In genomic region chr1:161563522-161563921, GRCh38 we compare ENCODE assay signal across 11 cellular contexts. TPM values are rescaled to one million over a fixed set of nuclear protein-coding genes. Genes with fewer than 3 reads are reported as not detected.
"Had no signal": no experiment of that assay in that cellular context is flagged by ENCODE, and none has a peak within 500 bp of the region (broad histone marks: within the 10 kb centered on the region; RNA-seq: fewer than 3 reads in every experiment).

No MANE protein-coding gene starts in this region.

RNA-seq across cellular contexts. Expression of gene FCGR3A, which starts 13.9 kb away (rescaled TPM):
- total RNA-seq: activated CD4-positive, alpha-beta memory T cell treated with anti-CD3 and anti-CD28 coated beads for 36 hours; activated CD4-positive, alpha-beta T cell treated with anti-CD3 and anti-CD28 coated beads, Interleukin-2, amount 10 ng/mL, durations not matched to agents 24 days and 14 days; activated CD8-positive, alpha-beta memory T cell treated with anti-CD3 and anti-CD28 coated beads for 36 hours; activated naive CD8-positive, alpha-beta T cell treated with anti-CD3 and anti-CD28 coated beads for 36 hours; activated T-helper 1 cell treated with anti-CD3 and anti-CD28 coated beads, Interleukin-12 subunit alpha, Interleukin-12 subunit beta, Interleukin-2, Interleukin-4 antibody, amounts not matched to agents 30 ng/mL and 10 ng/mL and 1 ng/mL, durations not matched to agents 14 hours and 24 hours and 36 hours; activated T-helper 17 cell treated with anti-CD3 and anti-CD28 coated beads, Interleukin-2, amount 50 U/mL, for 72 hours; astrocyte; T-helper 1 cell treated with Interleukin-12 subunit alpha and Interleukin-12 subunit beta and Interleukin-4 antibody, amounts not matched to agents 30 ng/mL and 1 ng/mL, for 36 hours; T-helper 2 cell treated with Interferon-gamma antibody and Interleukin-4, amounts not matched to agents 100 ng/mL and 5 ng/mL, for 36 hours had no signal

RNA-seq across cellular contexts. Expression of gene FCGR2A, which starts 58.3 kb away (rescaled TPM):
- total RNA-seq: activated CD4-positive, alpha-beta T cell treated with anti-CD3 and anti-CD28 coated beads, Interleukin-2, amount 10 ng/mL, durations not matched to agents 24 days and 14 days; activated CD8-positive, alpha-beta memory T cell treated with anti-CD3 and anti-CD28 coated beads for 36 hours; activated CD8-positive, alpha-beta T cell treated with anti-CD3 and anti-CD28 coated beads for 36 hours; activated naive CD4-positive, alpha-beta T cell treated with anti-CD3 and anti-CD28 coated beads for 36 hours; activated naive CD8-positive, alpha-beta T cell treated with anti-CD3 and anti-CD28 coated beads for 36 hours; activated T-helper 1 cell treated with anti-CD3 and anti-CD28 coated beads, Interleukin-12 subunit alpha, Interleukin-12 subunit beta, Interleukin-2, Interleukin-4 antibody, amounts not matched to agents 30 ng/mL and 10 ng/mL and 1 ng/mL, durations not matched to agents 14 hours and 24 hours and 36 hours; activated T-helper 17 cell treated with anti-CD3 and anti-CD28 coated beads, Interleukin-2, amount 50 U/mL, for 72 hours; astrocyte; T-helper 1 cell treated with Interleukin-12 subunit alpha and Interleukin-12 subunit beta and Interleukin-4 antibody, amounts not matched to agents 30 ng/mL and 1 ng/mL, for 36 hours had no signal
